ENCODE assay signal across 13 cellular contexts in genomic region chr18:27412551-27412950, GRCh38.
A peak's percentile ranks its signal among the peaks of the same experiment; 100 is the strongest.
DNase-seq lines count a peak whose midpoint lies in the region; ATAC-seq and TF ChIP-seq lines count a peak whose summit lies in the region.
"Had no signal": no experiment of that assay in that cellular context is flagged by ENCODE, and none has a peak within 500 bp of the region (broad histone marks: within the 10 kb centered on the region; RNA-seq: fewer than 3 reads in every experiment).

No MANE protein-coding gene starts in this region.

- H3K9me3 Mint-ChIP-seq in WTC11: peaks cover 4% of the 10 kb centered on the region; the same call in 1 of the 2 replicates
- peaks cover 6 to 7% of the 10 kb centered on the region in 2 donors for H3K9me3 Mint-ChIP-seq in stimulated activated naive CD8-positive, alpha-beta T cell treated with anti-CD3 and anti-CD28 coated beads, Interleukin-15, amount 100 ng/mL, for 72 hours
- H3K9me3 Mint-ChIP-seq: GM23338 had no signal

- H3K4me3 Mint-ChIP-seq in WTC11: no peak overlapping the region
- H3K4me3 Mint-ChIP-seq in stimulated activated naive CD8-positive, alpha-beta T cell treated with anti-CD3 and anti-CD28 coated beads, Interleukin-15, amount 100 ng/mL, for 72 hours: no peak overlapping the region
- H3K4me3 Mint-ChIP-seq: B cell; CD8-positive, alpha-beta T cell; GM23338 had no signal

- H3K4me1 Mint-ChIP-seq in WTC11: peaks cover 28% of the 10 kb centered on the region
- no peaks in the 10 kb centered on the region for H3K4me1 Mint-ChIP-seq in stimulated activated naive CD8-positive, alpha-beta T cell treated with anti-CD3 and anti-CD28 coated beads, Interleukin-15, amount 100 ng/mL, for 72 hours
- H3K4me1 Mint-ChIP-seq: B cell had no signal

- no peak for ATAC-seq in WTC11
- no peak for ATAC-seq in stimulated activated naive CD8-positive, alpha-beta T cell treated with anti-CD3 and anti-CD28 coated beads, Interleukin-15, amount 100 ng/mL, for 72 hours
- ATAC-seq in HG03378 (IDR thresholded peaks at IDR 0.05; ENCODE audit: unreplicated experiment): no peak
- ATAC-seq: CD8-positive, alpha-beta T cell; GM23338 had no signal

- 0 out of 2 replicates have a peak overlapping the region, but pooled peaks have one; percentile 3 for H3K27ac Mint-ChIP-seq in WTC11
- H3K27ac Mint-ChIP-seq in stimulated activated naive CD8-positive, alpha-beta T cell treated with anti-CD3 and anti-CD28 coated beads, Interleukin-15, amount 100 ng/mL, for 72 hours: no peak overlapping the region
- H3K27ac Mint-ChIP-seq: B cell; CD8-positive, alpha-beta T cell; GM23338 had no signal

- H3K27me3 Mint-ChIP-seq in WTC11 (ENCODE audit: low read depth): no peaks in the 10 kb centered on the region; the same call in 1 of the 2 replicates
- H3K27me3 Mint-ChIP-seq in stimulated activated naive CD8-positive, alpha-beta T cell treated with anti-CD3 and anti-CD28 coated beads, Interleukin-15, amount 100 ng/mL, for 72 hours: no peaks in the 10 kb centered on the region
- H3K27me3 Mint-ChIP-seq: B cell had no signal

- DNase-seq in WTC11 (ENCODE audit: low spot score) (no peak), myocyte (ENCODE audit: low read depth) (peak; percentile 22), renal cortical epithelial cell (ENCODE audit: low read depth) (peak; percentile 60), activated T-cell treated with anti-CD3 and anti-CD28 coated beads for 4 hours (no peak)
- DNase-seq in stimulated activated naive CD8-positive, alpha-beta T cell treated with anti-CD3 and anti-CD28 coated beads, Interleukin-15, amount 100 ng/mL, for 72 hours: no peak
- DNase-seq: Calu3; CD8-positive, alpha-beta T cell; DMS79 treated with DMSO at 0.1 percent for 48 hours; GF-D8; HCEC 1CT had no signal

- TF ChIP-seq CTCF in WTC11 (IDR thresholded peaks at IDR 0.05): no peak

- POLR2A ChIA-PET in WTC11 (lab: Charles Lee): no interaction called here

- CTCF ChIA-PET in WTC11 (lab: Charles Lee): no interaction called here

- no peaks in the 10 kb centered on the region for H3K36me3 Mint-ChIP-seq in WTC11
- H3K36me3 Mint-ChIP-seq: CD8-positive, alpha-beta T cell had no signal

TF ChIP-seq in WTC11, 78 proteins besides CTCF, POLR2A, EP300 and RAD21:
- no peak for TF ChIP-seq TEAD4 (CRISPR knock-in tag; IDR thresholded peaks at IDR 0.05)
- TF ChIP-seq TEAD1 (CRISPR knock-in tag; IDR thresholded peaks at IDR 0.05): no peak
- no peak for TF ChIP-seq RORB (CRISPR knock-in tag; IDR thresholded peaks at IDR 0.05)
- TF ChIP-seq IRF1 (CRISPR knock-in tag; IDR thresholded peaks at IDR 0.05): no peak
- no peak for TF ChIP-seq ZNF416 (CRISPR knock-in tag; IDR thresholded peaks at IDR 0.05)
- TF ChIP-seq, protein P1, sequence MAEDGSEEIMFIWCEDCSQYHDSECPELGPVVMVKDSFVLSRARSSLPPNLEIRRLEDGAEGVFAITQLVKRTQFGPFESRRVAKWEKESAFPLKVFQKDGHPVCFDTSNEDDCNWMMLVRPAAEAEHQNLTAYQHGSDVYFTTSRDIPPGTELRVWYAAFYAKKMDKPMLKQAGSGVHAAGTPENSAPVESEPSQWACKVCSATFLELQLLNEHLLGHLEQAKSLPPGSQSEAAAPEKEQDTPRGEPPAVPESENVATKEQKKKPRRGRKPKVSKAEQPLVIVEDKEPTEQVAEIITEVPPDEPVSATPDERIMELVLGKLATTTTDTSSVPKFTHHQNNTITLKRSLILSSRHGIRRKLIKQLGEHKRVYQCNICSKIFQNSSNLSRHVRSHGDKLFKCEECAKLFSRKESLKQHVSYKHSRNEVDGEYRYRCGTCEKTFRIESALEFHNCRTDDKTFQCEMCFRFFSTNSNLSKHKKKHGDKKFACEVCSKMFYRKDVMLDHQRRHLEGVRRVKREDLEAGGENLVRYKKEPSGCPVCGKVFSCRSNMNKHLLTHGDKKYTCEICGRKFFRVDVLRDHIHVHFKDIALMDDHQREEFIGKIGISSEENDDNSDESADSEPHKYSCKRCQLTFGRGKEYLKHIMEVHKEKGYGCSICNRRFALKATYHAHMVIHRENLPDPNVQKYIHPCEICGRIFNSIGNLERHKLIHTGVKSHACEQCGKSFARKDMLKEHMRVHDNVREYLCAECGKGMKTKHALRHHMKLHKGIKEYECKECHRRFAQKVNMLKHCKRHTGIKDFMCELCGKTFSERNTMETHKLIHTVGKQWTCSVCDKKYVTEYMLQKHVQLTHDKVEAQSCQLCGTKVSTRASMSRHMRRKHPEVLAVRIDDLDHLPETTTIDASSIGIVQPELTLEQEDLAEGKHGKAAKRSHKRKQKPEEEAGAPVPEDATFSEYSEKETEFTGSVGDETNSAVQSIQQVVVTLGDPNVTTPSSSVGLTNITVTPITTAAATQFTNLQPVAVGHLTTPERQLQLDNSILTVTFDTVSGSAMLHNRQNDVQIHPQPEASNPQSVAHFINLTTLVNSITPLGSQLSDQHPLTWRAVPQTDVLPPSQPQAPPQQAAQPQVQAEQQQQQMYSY (CRISPR knock-in tag; IDR thresholded peaks at IDR 0.05): no peak
- TF ChIP-seq MXD4 (CRISPR knock-in tag; IDR thresholded peaks at IDR 0.05; ENCODE audit: borderline replicate concordance): no peak
- no peak for TF ChIP-seq ESRRA (CRISPR knock-in tag; IDR thresholded peaks at IDR 0.05; ENCODE audit: borderline replicate concordance)
- no peak for TF ChIP-seq ZNF423 (CRISPR knock-in tag; IDR thresholded peaks at IDR 0.05)
- no peak for TF ChIP-seq ZNF263 (CRISPR knock-in tag; IDR thresholded peaks at IDR 0.05; ENCODE audit: low read depth)
- no peak for TF ChIP-seq ATF3 (CRISPR knock-in tag; conservative IDR thresholded peaks at IDR 0.05)
- TF ChIP-seq NR1H2 (CRISPR knock-in tag; IDR thresholded peaks at IDR 0.05): no peak

Comparison
In these comparisons a context has a peak if more than half of its experiments do, and no peak if none do; other contexts are left out.
1. DNase-seq: peak in myocyte (single experiment) and renal cortical epithelial cell (single experiment); none in WTC11 (single experiment), stimulated activated naive CD8-positive, alpha-beta T cell treated with anti-CD3 and anti-CD28 coated beads, Interleukin-15, amount 100 ng/mL, for 72 hours (0 of 2) and activated T-cell treated with anti-CD3 and anti-CD28 coated beads for 4 hours (single experiment).